Comparison of ENCODE assay signal across 16 cellular contexts in genomic region chr6:142323377-142323776, GRCh38. TPM values are rescaled to one million over a fixed set of nuclear protein-coding genes. Genes with fewer than 3 reads are reported as not detected.
DNase-seq lines count a peak whose midpoint lies in the region; ATAC-seq, FAIRE-seq and TF ChIP-seq lines count a peak whose summit lies in the region.
"Had no signal": no experiment of that assay in that cellular context is flagged by ENCODE, and none has a peak within 500 bp of the region (broad histone marks: within the 10 kb centered on the region; RNA-seq: fewer than 3 reads in every experiment).

No MANE protein-coding gene starts in this region.

- H3K27ac ChIP-seq in PC-9: peak overlapping the region; percentile 85
- H3K27ac ChIP-seq: HL-60, psoas muscle had no signal

- peaks cover 32% of the 10 kb centered on the region for H3K4me1 ChIP-seq in PC-9 (replicated peaks; ENCODE audit: insufficient read depth)
- H3K4me1 ChIP-seq: psoas muscle had no signal

- H3K9me3 ChIP-seq in PC-9 (ENCODE audit: insufficient read depth, low read depth): no peaks in the 10 kb centered on the region; the same call in 1 of the 2 replicates
- H3K9me3 ChIP-seq: psoas muscle had no signal

- CTCF ChIA-PET in PC-9 (lab: Charles Lee): no interaction called here
- CTCF ChIA-PET in activated CD8-positive, alpha-beta memory T cell treated with anti-CD3 and anti-CD28 coated beads, Interleukin-2, amount 10 ng/mL, durations not matched to agents 7 days and 5 days (lab: Charles Lee): no interaction called here

- peak; percentile 71 for FAIRE-seq in D721Med (lab: Jason Lieb, UNC)
- FAIRE-seq: GM19239 had no signal

- H3F3A ChIP-seq in PC-9 (ENCODE audit: insufficient read depth, low read depth): peaks cover 21% of the 10 kb centered on the region

- H4K20me1 ChIP-seq in PC-9 (ENCODE audit: insufficient read depth): no peaks in the 10 kb centered on the region

- BruUV-seq in PC-9 (replicated peaks; lab: Mats Ljungman, UMichigan): no TSS peak

- H3K36me3 Mint-ChIP-seq in activated CD8-positive, alpha-beta memory T cell treated with anti-CD3 and anti-CD28 coated beads, Interleukin-2, amount 10 ng/mL, durations not matched to agents 7 days and 5 days: no peaks in the 10 kb centered on the region
- H3K36me3 Mint-ChIP-seq: T-cell had no signal

- H3K9me2 ChIP-seq in PC-9 (ENCODE audit: insufficient read depth): no peaks in the 10 kb centered on the region

- in situ Hi-C loops in GM13977 (cut with MboI; ENCODE audit: low pct_unique_long_range_greater_than_20kb, low sequenced_read_pairs, unreplicated experiment): no loop called here

- H3K36me3 ChIP-seq in PC-9 (ENCODE audit: low read depth): 0 out of 2 replicates have a peak, but pooled peaks cover 3% of the 10 kb centered on the region

- no peak for ATAC-seq in activated CD8-positive, alpha-beta memory T cell treated with anti-CD3 and anti-CD28 coated beads, Interleukin-2, amount 10 ng/mL, durations not matched to agents 7 days and 5 days
- ATAC-seq: psoas muscle, T-cell had no signal

- TF ChIP-seq CTCF in D721Med (IDR thresholded peaks at IDR 0.05; ENCODE audit: insufficient read depth, missing control alignments) (no peak), LNCaP clone FGC (IDR thresholded peaks at IDR 0.05; ENCODE audit: control insufficient read depth, extremely low read depth, insufficient read depth) (no peak), PC-9 (conservative IDR thresholded peaks at IDR 0.05) (no peak), GM13977 (IDR thresholded peaks at IDR 0.05; ENCODE audit: extremely low read depth, insufficient read depth, missing control alignments) (no peak)

- no peak for DNase-seq in D721Med (ENCODE audit: insufficient read length, low spot score)
- DNase-seq in LNCaP clone FGC (ENCODE audit: low read depth): peak; percentile 98
- DNase-seq in PC-9: peak; percentile 25 to 98
- DNase-seq in glomerular visceral epithelial cell (ENCODE audit: extremely low spot score): peak; percentile 57
- DNase-seq in SK-N-DZ (ENCODE audit: low spot score): no peak
- no peak for DNase-seq in activated CD8-positive, alpha-beta memory T cell treated with anti-CD3 and anti-CD28 coated beads, Interleukin-2, amount 10 ng/mL, durations not matched to agents 7 days and 5 days
- no peak for DNase-seq in effector CD8-positive, alpha-beta T cell (lab: John Stamatoyannopoulos, UW)
- DNase-seq in GM13977 (ENCODE audit: low spot score): no peak
- DNase-seq: activated CD4-positive, alpha-beta T cell treated with anti-CD3 and anti-CD28 coated beads for 1 hour; MV-4-11; NK-92 treated with Interleukin-12 subunit alpha and Interleukin-12 subunit beta, amount 100 ng/mL, for 24 hours; psoas muscle; stimulated activated CD4-positive, alpha-beta T cell treated with anti-CD3 and anti-CD28 coated beads, Interleukin-1b, Interleukin-23, amount 100 ng/mL, for 48 hours; T-cell had no signal

- no peaks in the 10 kb centered on the region for H3K27me3 ChIP-seq in PC-9 (ENCODE audit: insufficient read depth, low read depth)

- peak overlapping the region; percentile 68 for H3K4me2 ChIP-seq in PC-9

- no peak overlapping the region for H2AFZ ChIP-seq in PC-9

- H3K27me3 Mint-ChIP-seq in activated CD8-positive, alpha-beta memory T cell treated with anti-CD3 and anti-CD28 coated beads, Interleukin-2, amount 10 ng/mL, durations not matched to agents 7 days and 5 days: peaks cover 8% of the 10 kb centered on the region

- POLR2A ChIA-PET in PC-9 (lab: Charles Lee; ENCODE audit: unreplicated experiment): no interaction called here

- intact Hi-C loops in PC-9 (cut with micrococcal nuclease; ENCODE audit: unreplicated experiment): loop anchor here (1.0 kb wide), 1 partner anchor 52 kb away; no protein-coding TSS in a partner anchor

- no peaks in the 10 kb centered on the region for H3K4me1 Mint-ChIP-seq in activated CD8-positive, alpha-beta memory T cell treated with anti-CD3 and anti-CD28 coated beads, Interleukin-2, amount 10 ng/mL, durations not matched to agents 7 days and 5 days
- H3K4me1 Mint-ChIP-seq: T-cell had no signal

- H3K27ac Mint-ChIP-seq in activated CD8-positive, alpha-beta memory T cell treated with anti-CD3 and anti-CD28 coated beads, Interleukin-2, amount 10 ng/mL, durations not matched to agents 7 days and 5 days: no peak overlapping the region
- H3K27ac Mint-ChIP-seq: T-cell had no signal

- H3K9me3 Mint-ChIP-seq in activated CD8-positive, alpha-beta memory T cell treated with anti-CD3 and anti-CD28 coated beads, Interleukin-2, amount 10 ng/mL, durations not matched to agents 7 days and 5 days (ENCODE audit: low read depth): no peaks in the 10 kb centered on the region
- H3K9me3 Mint-ChIP-seq: T-cell had no signal

- peaks cover 6% of the 10 kb centered on the region; the same call in 1 of the 2 replicates for H3K79me2 ChIP-seq in PC-9 (ENCODE audit: low read depth)

- H3K4me3 ChIP-seq in LNCaP clone FGC (ENCODE audit: low read depth, low read length): no peak overlapping the region
- H3K4me3 ChIP-seq in PC-9: no peak overlapping the region
- H3K4me3 ChIP-seq: psoas muscle had no signal

- H3K4me3 Mint-ChIP-seq in activated CD8-positive, alpha-beta memory T cell treated with anti-CD3 and anti-CD28 coated beads, Interleukin-2, amount 10 ng/mL, durations not matched to agents 7 days and 5 days: no peak overlapping the region
- H3K4me3 Mint-ChIP-seq: T-cell had no signal

RNA-seq across cellular contexts. Expression of gene ADGRG6, which starts 21.6 kb away (rescaled TPM):
- total RNA-seq in PC-9 (2021): 24.0 and 30.3 TPM in 2 replicates
- 0.58 and 1.3 TPM in 2 replicates for polyA plus RNA-seq in SK-N-DZ (2014; cell fraction: cytosol; rRNA removed)
- 1.6 and 6.4 TPM in 2 replicates for polyA plus RNA-seq in SK-N-DZ (2014; cell fraction: nucleus; rRNA removed)
- under 1 TPM; 0.26 to 0.52 TPM for total RNA-seq in activated CD8-positive, alpha-beta memory T cell treated with anti-CD3 and anti-CD28 coated beads, Interleukin-2, amount 10 ng/mL, durations not matched to agents 7 days and 5 days

Comparison
In these comparisons a context has a peak if more than half of its experiments do, and no peak if none do; other contexts are left out.
1. DNase-seq: peak in LNCaP clone FGC (single experiment), PC-9 (2 of 2) and glomerular visceral epithelial cell (single experiment); none in D721Med (single experiment), SK-N-DZ (single experiment), activated CD8-positive, alpha-beta memory T cell treated with anti-CD3 and anti-CD28 coated beads, Interleukin-2, amount 10 ng/mL, durations not matched to agents 7 days and 5 days (single experiment), effector CD8-positive, alpha-beta T cell (single experiment) and GM13977 (single experiment).
2. RNA of gene ADGRG6, which starts 21.6 kb away (total RNA-seq): 24.0 to 30.3 TPM in PC-9; 0.26 to 0.52 TPM in activated CD8-positive, alpha-beta memory T cell treated with anti-CD3 and anti-CD28 coated beads, Interleukin-2, amount 10 ng/mL, durations not matched to agents 7 days and 5 days; every median in the first group is over 10 times any median in the second.